Comparison of ENCODE assay signal across 12 cellular contexts in the genomic region with DNA sequence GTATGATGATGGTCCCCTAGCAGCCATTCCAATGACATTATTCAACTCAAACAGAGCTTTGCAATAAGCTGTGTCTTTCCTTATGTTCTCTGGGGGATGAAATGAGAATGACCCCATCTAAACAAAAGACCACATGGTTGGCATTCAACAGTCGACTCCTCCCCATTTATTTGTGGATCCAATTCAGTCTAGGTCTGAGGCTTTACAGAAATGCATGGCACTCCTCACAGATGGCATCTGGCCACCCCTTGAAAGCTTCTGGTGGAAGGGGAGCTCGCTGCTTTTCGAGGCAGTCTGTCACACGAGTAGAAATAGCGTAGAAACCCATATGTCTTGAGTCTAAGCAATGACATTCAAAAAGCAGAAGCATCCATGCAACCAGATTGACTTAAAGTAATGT.
"Had no signal": no experiment of that assay in that cellular context is flagged by ENCODE, and none has a peak within 500 bp of the region (broad histone marks: within the 10 kb centered on the region; RNA-seq: fewer than 3 reads in every experiment).

No MANE protein-coding gene starts in this region.

- H3K27me3 ChIP-seq: neural progenitor cell had no signal

- H3K36me3 ChIP-seq: neural progenitor cell had no signal

- H3K9ac ChIP-seq: neural progenitor cell had no signal

- H3K4me2 ChIP-seq: neural progenitor cell had no signal

- DNase-seq: activated CD4-positive, CD25-positive, alpha-beta regulatory T cell; activated effector memory CD4-positive, alpha-beta T cell treated with anti-CD3 and anti-CD28 coated beads, Interleukin-2, amount 50 U/mL, for 16 hours; activated T-cell treated with anti-CD3 and anti-CD28 coated beads, Interleukin-2, amount 50 U/mL, for 24 hours; amniotic stem cell; cortex of kidney; effector CD8-positive, alpha-beta T cell; immature natural killer cell; left colon; stimulated activated CD4-positive, alpha-beta T cell treated with anti-CD3 and anti-CD28 coated beads, Interleukin-2, amount 100 ng/mL, for 24 hours; stimulated activated naive B cell treated with anti-CD40 and anti-IgM and Interleukin-4, amounts not matched to agents 10 μg/mL and 1 μg/mL and 100 μg/mL, for 72 hours had no signal

- H3K27ac ChIP-seq: neural progenitor cell had no signal

- H3K4me3 ChIP-seq: neural progenitor cell had no signal

- H2AFZ ChIP-seq: neural progenitor cell had no signal

- ATAC-seq: activated naive CD4-positive, alpha-beta T cell treated with anti-CD3 and anti-CD28 coated beads, Interleukin-2, amount 50 U/mL, for 72 hours; left colon; stimulated activated naive B cell treated with anti-CD40 and anti-IgM and Interleukin-4, amounts not matched to agents 10 μg/mL and 1 μg/mL and 100 μg/mL, for 72 hours had no signal
